ENCODE assay signal across 16 cellular contexts in the genomic region with DNA sequence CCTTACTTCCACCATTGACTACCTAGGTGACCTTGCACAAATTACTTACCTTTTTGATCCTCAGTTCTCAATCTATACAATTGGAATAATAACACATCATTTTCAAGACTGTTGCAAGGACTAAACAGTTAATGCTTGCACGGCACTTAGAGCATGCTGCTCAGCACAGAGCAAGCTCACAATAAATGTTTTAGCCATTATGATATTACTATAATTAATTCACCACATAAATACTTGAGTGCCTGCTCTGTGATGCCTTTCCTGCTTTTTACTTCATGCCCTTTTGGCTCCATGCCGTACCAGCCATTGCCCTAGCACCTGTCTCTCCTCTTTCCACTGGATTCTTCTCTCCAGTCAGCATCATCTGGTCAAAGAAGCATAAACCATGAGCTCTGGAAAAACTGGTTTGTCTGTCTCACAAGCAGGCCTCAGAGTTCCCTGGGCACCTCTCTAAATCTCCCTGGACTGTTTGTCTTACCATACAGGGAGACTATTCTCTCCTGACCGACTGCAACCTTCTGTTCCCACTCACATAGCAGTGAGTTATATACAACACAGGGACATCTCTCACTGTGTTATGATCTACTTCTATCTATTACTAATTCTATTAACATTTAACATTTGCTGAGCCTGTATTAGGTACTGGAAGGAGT.
DNase-seq lines count a peak whose midpoint lies in the region; ATAC-seq and TF ChIP-seq lines count a peak whose summit lies in the region.
"Had no signal": no experiment of that assay in that cellular context is flagged by ENCODE, and none has a peak within 500 bp of the region (broad histone marks: within the 10 kb centered on the region; RNA-seq: fewer than 3 reads in every experiment).

No MANE protein-coding gene starts in this region.

- no peak for ATAC-seq in PC-3
- no peak for ATAC-seq in GM21423 (IDR thresholded peaks at IDR 0.05; ENCODE audit: unreplicated experiment)
- ATAC-seq: HepG2 had no signal

- no peaks in the 10 kb centered on the region for H3K36me3 Mint-ChIP-seq in endothelial cell (ENCODE audit: low read depth, unreplicated experiment)

- H3K4me1 Mint-ChIP-seq in endothelial cell (ENCODE audit: unreplicated experiment): no peaks in the 10 kb centered on the region

- no peak overlapping the region for H3K4me3 Mint-ChIP-seq in endothelial cell (ENCODE audit: unreplicated experiment)

- H3K4me1 ChIP-seq in PC-3 (ENCODE audit: insufficient read depth, low read length) (no peaks in the 10 kb centered on the region), BE2C (no peaks in the 10 kb centered on the region)

- H3K4me3 ChIP-seq in PC-3 (ENCODE audit: low read length) (no peak overlapping the region), neural cell (ENCODE audit: low read length) (no peak overlapping the region), BE2C (ENCODE audit: low read depth, low read length) (no peak overlapping the region)
- H3K4me3 ChIP-seq: SJCRH30 had no signal

- no peak for TF ChIP-seq EP300 in neural cell (conservative IDR thresholded peaks at IDR 0.05; ENCODE audit: poor library complexity, severe bottlenecking)

- H3K9ac ChIP-seq in PC-3 (ENCODE audit: low read length): no peak overlapping the region
- H3K9ac ChIP-seq in neural cell (ENCODE audit: low read length): no peak overlapping the region

- H3K27me3 ChIP-seq in PC-3 (ENCODE audit: low read length): no peaks in the 10 kb centered on the region
- no peaks in the 10 kb centered on the region for H3K27me3 ChIP-seq in neural cell (ENCODE audit: insufficient read depth, low read depth, low read length)
- peaks cover 12% of the 10 kb centered on the region for H3K27me3 ChIP-seq in BE2C
- H3K27me3 ChIP-seq: SJCRH30 had no signal

- no TSS peak for BruUV-seq in PC-3 (replicated peaks; lab: Mats Ljungman, UMichigan)

- H3K36me3 ChIP-seq in PC-3 (ENCODE audit: low read depth, low read length) (no peaks in the 10 kb centered on the region), neural cell (ENCODE audit: insufficient read depth, low read length) (no peaks in the 10 kb centered on the region), BE2C (no peaks in the 10 kb centered on the region)
- H3K36me3 ChIP-seq: SJCRH30 had no signal

- H3K27ac ChIP-seq in PC-3 (ENCODE audit: low read length) (no peak overlapping the region), neural cell (ENCODE audit: low read length) (no peak overlapping the region)
- H3K27ac ChIP-seq: SJCRH30 had no signal

- intact Hi-C loops in PC-3 (cut with micrococcal nuclease): no loop called here

- TF ChIP-seq CTCF in PC-3 (conservative IDR thresholded peaks at IDR 0.05; ENCODE audit: low read depth, low read length) (no peak), neural cell (IDR thresholded peaks at IDR 0.05; ENCODE audit: poor library complexity, severe bottlenecking) (no peak), BE2C (IDR thresholded peaks at IDR 0.05; ENCODE audit: low read depth, low read length) (no peak), endothelial cell (IDR thresholded peaks at IDR 0.05; ENCODE audit: unreplicated experiment) (no peak)

- DNase-seq in SIG-M5 treated with dmso at 0.1 percent for 504 hours (lab: John Stamatoyannopoulos, UW; ENCODE audit: unreplicated experiment) (peak; percentile 29), SIG-M5 (lab: John Stamatoyannopoulos, UW) (no peak), DMS79 treated with DMSO at 0.1 percent for 48 hours (lab: John Stamatoyannopoulos, UW) (peak; percentile 36), PC-3 (peak; percentile 32), BE2C (no peak), endothelial cell (ENCODE audit: low spot score) (no peak)
- DNase-seq: C1 segment of cervical spinal cord, H7, KG1, NCI-H187, NCI-H345, NCI-H774, SJCRH30 had no signal

- H2AFZ ChIP-seq in PC-3 (ENCODE audit: low read length) (no peak overlapping the region), neural cell (ENCODE audit: low read depth, low read length) (no peak overlapping the region)

- H3K27ac Mint-ChIP-seq in endothelial cell (ENCODE audit: unreplicated experiment): no peak overlapping the region

- no peaks in the 10 kb centered on the region for H3K27me3 Mint-ChIP-seq in endothelial cell (ENCODE audit: unreplicated experiment)

- no peaks in the 10 kb centered on the region for H4K20me1 ChIP-seq in PC-3 (ENCODE audit: low read length)
- no peaks in the 10 kb centered on the region for H4K20me1 ChIP-seq in neural cell (ENCODE audit: insufficient read depth)

- H3F3A ChIP-seq in PC-3 (ENCODE audit: low read length, unreplicated experiment) (no peaks in the 10 kb centered on the region), neural cell (ENCODE audit: insufficient read depth, low read length, poor library complexity, severe bottlenecking) (no peaks in the 10 kb centered on the region)

- no peaks in the 10 kb centered on the region for H3K9me3 Mint-ChIP-seq in endothelial cell (ENCODE audit: unreplicated experiment)

- H3K9me2 ChIP-seq in PC-3 (replicated peaks; ENCODE audit: low read length) (no peaks in the 10 kb centered on the region), neural cell (ENCODE audit: insufficient read depth, low read length) (no peaks in the 10 kb centered on the region)

- POLR2A ChIA-PET in PC-3 (lab: Charles Lee; ENCODE audit: unreplicated experiment): no interaction called here

- H3K4me2 ChIP-seq in PC-3 (ENCODE audit: low read length) (no peak overlapping the region), neural cell (ENCODE audit: low read length) (no peak overlapping the region)

- CTCF ChIA-PET in PC-3 (lab: Charles Lee): no interaction called here

- no peaks in the 10 kb centered on the region for H3K79me2 ChIP-seq in PC-3 (ENCODE audit: low read length)
- H3K79me2 ChIP-seq in neural cell (replicated peaks; ENCODE audit: insufficient read depth, low read length): no peaks in the 10 kb centered on the region

- H3K9me3 ChIP-seq in PC-3 (ENCODE audit: low read length) (no peaks in the 10 kb centered on the region), neural cell (ENCODE audit: low read length) (no peaks in the 10 kb centered on the region), BE2C (no peaks in the 10 kb centered on the region)
- H3K9me3 ChIP-seq: SJCRH30 had no signal

- no peak for TF ChIP-seq RAD21 in neural cell (conservative IDR thresholded peaks at IDR 0.05)

TF ChIP-seq in neural cell, 6 proteins besides CTCF, POLR2A, EP300 and RAD21:
- TF ChIP-seq EZH2 (IDR thresholded peaks at IDR 0.05; ENCODE audit: borderline replicate concordance, insufficient read depth, low read length, poor library complexity, severe bottlenecking): no peak
- no peak for TF ChIP-seq REST (IDR thresholded peaks at IDR 0.05; ENCODE audit: borderline replicate concordance)
- no peak for TF ChIP-seq TAF1 (IDR thresholded peaks at IDR 0.05; ENCODE audit: low read depth)
- TF ChIP-seq POLR2AphosphoS5 (IDR thresholded peaks at IDR 0.05): peak; percentile 12
- TF ChIP-seq SMC3 (conservative IDR thresholded peaks at IDR 0.05; ENCODE audit: poor library complexity): no peak

Comparison
In these comparisons a context has a peak if more than half of its experiments do, and no peak if none do; other contexts are left out.
1. DNase-seq: peak in SIG-M5 treated with dmso at 0.1 percent for 504 hours (single experiment), DMS79 treated with DMSO at 0.1 percent for 48 hours (single experiment) and PC-3 (single experiment); none in SIG-M5 (single experiment), BE2C (single experiment) and endothelial cell (single experiment).